Comparison of ENCODE assay signal across 1 cellular context in the genomic region with DNA sequence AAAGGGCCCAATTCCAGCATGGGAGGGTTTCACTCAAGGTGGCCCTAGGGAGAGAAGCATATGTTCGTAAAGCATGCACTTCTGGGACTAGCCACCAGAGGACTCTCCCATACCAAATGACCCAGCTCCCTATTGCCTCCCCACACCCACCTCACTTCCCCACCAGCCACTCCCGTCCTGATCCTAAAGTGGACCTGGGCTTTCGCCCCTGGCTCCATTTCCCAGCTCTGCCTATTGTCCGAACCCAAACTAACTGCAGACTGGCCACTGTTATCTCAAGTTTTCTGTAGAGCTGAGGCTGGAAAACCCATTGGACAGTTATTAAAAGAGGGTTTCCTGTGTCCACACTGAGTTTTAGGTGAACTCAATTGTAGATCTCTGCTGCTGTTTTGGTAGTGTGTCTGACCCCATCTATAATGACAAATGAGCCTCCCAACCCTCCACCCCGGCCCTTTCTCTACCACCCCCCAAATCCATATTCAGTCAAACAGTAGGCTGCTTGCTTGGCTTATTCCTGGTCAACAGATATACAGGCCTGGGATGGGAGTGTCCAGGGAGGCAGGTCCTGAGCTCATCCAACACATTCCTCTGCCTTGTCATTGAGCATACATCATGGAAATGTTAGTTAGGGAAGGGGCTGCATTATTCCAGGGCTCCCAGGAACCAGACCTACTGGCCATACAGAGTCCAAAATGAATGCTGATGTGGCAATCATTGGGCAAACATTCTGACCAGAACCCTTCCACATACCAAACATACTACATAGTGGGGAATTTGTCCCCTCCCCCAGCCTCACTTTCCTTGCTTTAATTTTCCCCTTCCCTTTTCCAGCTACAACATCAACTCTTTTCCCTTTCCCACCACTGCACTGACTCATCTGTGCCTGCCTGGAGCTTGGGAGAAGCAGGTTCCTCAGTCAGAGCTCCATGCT.
TF ChIP-seq lines count a peak whose summit lies in the region.

No MANE protein-coding gene starts in this region.

TF ChIP-seq in HepG2, 621 proteins besides CTCF, POLR2A, EP300 and RAD21 (continued from another document and continues in another):
- TF ChIP-seq, protein P1, sequence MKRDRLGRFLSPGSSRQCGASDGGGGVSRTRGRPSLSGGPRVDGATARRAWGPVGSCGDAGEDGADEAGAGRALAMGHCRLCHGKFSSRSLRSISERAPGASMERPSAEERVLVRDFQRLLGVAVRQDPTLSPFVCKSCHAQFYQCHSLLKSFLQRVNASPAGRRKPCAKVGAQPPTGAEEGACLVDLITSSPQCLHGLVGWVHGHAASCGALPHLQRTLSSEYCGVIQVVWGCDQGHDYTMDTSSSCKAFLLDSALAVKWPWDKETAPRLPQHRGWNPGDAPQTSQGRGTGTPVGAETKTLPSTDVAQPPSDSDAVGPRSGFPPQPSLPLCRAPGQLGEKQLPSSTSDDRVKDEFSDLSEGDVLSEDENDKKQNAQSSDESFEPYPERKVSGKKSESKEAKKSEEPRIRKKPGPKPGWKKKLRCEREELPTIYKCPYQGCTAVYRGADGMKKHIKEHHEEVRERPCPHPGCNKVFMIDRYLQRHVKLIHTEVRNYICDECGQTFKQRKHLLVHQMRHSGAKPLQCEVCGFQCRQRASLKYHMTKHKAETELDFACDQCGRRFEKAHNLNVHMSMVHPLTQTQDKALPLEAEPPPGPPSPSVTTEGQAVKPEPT (CRISPR knock-in tag; IDR thresholded peaks at IDR 0.05; ENCODE audit: low read depth): no peak
- TF ChIP-seq NR2F6 (IDR thresholded peaks at IDR 0.05) (no peak), NR2F6 (CRISPR knock-in tag; IDR thresholded peaks at IDR 0.05) (peak; percentile 14; the same call in 1 of the 2 replicates), HCFC1 (IDR thresholded peaks at IDR 0.05; ENCODE audit: low read depth, low read length) (no peak), ZNF431 (CRISPR knock-in tag; IDR thresholded peaks at IDR 0.05; ENCODE audit: borderline replicate concordance, low read depth) (no peak), YY1 (IDR thresholded peaks at IDR 0.05; ENCODE audit: insufficient read depth, insufficient replicate concordance, low read depth, low read length) (no peak), SMAD9 (CRISPR knock-in tag; IDR thresholded peaks at IDR 0.05) (no peak), IRF2 (CRISPR knock-in tag; IDR thresholded peaks at IDR 0.05) (peak; percentile 38; the same call in 1 of the 2 replicates), ZNF337 (CRISPR knock-in tag; IDR thresholded peaks at IDR 0.05; ENCODE audit: borderline replicate concordance, low read depth) (no peak), SETDB1 (CRISPR knock-in tag; IDR thresholded peaks at IDR 0.05; ENCODE audit: borderline replicate concordance) (no peak), ZNF703 (CRISPR knock-in tag; IDR thresholded peaks at IDR 0.05; ENCODE audit: borderline replicate concordance) (no peak), FOXK2 (IDR thresholded peaks at IDR 0.05) (no peak), ZNF678 (CRISPR knock-in tag; IDR thresholded peaks at IDR 0.05) (no peak), ZNF660 (CRISPR knock-in tag; IDR thresholded peaks at IDR 0.05; ENCODE audit: borderline replicate concordance, low read depth) (no peak), ZNF878 (CRISPR knock-in tag; IDR thresholded peaks at IDR 0.05) (no peak), ZNF75D (CRISPR knock-in tag; IDR thresholded peaks at IDR 0.05; ENCODE audit: borderline replicate concordance) (no peak), GATA4 (IDR thresholded peaks at IDR 0.05; ENCODE audit: borderline replicate concordance, low read depth) (no peak), ZNF749 (CRISPR knock-in tag; IDR thresholded peaks at IDR 0.05; ENCODE audit: borderline replicate concordance) (no peak), JUN (CRISPR knock-in tag; IDR thresholded peaks at IDR 0.05) (no peak), HNF4A (CRISPR knock-in tag; IDR thresholded peaks at IDR 0.05) (peak; percentile 58), ZNF670 (CRISPR knock-in tag; IDR thresholded peaks at IDR 0.05; ENCODE audit: borderline replicate concordance) (no peak), MTA3 (CRISPR knock-in tag; IDR thresholded peaks at IDR 0.05) (no peak), ZNF451 (CRISPR knock-in tag; IDR thresholded peaks at IDR 0.05) (no peak), ZNF776 (CRISPR knock-in tag; IDR thresholded peaks at IDR 0.05) (no peak), SATB2 (CRISPR knock-in tag; IDR thresholded peaks at IDR 0.05) (no peak), ARNTL (CRISPR knock-in tag; IDR thresholded peaks at IDR 0.05) (no peak), MZF1 (CRISPR knock-in tag; IDR thresholded peaks at IDR 0.05; ENCODE audit: borderline replicate concordance) (no peak), ONECUT2 (CRISPR knock-in tag; IDR thresholded peaks at IDR 0.05) (no peak), ZNF746 (CRISPR knock-in tag; IDR thresholded peaks at IDR 0.05) (peak; percentile 73; the same call in 1 of the 2 replicates), ZKSCAN5 (CRISPR knock-in tag; IDR thresholded peaks at IDR 0.05) (no peak), SP2 (CRISPR knock-in tag; IDR thresholded peaks at IDR 0.05) (no peak), DNMT3B (CRISPR knock-in tag; conservative IDR thresholded peaks at IDR 0.05) (no peak)
- TF ChIP-seq, protein P2, sequence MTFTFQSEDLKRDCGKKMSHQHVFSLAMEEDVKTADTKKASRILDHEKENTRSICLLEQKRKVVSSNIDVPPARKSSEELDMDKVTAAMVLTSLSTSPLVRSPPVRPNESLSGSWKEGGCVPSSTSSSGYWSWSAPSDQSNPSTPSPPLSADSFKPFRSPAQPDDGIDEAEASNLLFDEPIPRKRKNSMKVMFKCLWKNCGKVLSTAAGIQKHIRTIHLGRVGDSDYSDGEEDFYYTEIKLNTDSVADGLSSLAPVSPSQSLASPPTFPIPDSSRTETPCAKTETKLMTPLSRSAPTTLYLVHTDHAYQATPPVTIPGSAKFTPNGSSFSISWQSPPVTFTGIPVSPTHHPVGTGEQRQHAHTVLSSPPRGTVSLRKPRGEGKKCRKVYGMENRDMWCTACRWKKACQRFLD (CRISPR knock-in tag; IDR thresholded peaks at IDR 0.05; ENCODE audit: borderline replicate concordance): no peak
- TF ChIP-seq, protein P3, sequence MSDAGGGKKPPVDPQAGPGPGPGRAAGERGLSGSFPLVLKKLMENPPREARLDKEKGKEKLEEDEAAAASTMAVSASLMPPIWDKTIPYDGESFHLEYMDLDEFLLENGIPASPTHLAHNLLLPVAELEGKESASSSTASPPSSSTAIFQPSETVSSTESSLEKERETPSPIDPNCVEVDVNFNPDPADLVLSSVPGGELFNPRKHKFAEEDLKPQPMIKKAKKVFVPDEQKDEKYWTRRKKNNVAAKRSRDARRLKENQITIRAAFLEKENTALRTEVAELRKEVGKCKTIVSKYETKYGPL (CRISPR knock-in tag; IDR thresholded peaks at IDR 0.05): no peak
- TF ChIP-seq, protein P4, sequence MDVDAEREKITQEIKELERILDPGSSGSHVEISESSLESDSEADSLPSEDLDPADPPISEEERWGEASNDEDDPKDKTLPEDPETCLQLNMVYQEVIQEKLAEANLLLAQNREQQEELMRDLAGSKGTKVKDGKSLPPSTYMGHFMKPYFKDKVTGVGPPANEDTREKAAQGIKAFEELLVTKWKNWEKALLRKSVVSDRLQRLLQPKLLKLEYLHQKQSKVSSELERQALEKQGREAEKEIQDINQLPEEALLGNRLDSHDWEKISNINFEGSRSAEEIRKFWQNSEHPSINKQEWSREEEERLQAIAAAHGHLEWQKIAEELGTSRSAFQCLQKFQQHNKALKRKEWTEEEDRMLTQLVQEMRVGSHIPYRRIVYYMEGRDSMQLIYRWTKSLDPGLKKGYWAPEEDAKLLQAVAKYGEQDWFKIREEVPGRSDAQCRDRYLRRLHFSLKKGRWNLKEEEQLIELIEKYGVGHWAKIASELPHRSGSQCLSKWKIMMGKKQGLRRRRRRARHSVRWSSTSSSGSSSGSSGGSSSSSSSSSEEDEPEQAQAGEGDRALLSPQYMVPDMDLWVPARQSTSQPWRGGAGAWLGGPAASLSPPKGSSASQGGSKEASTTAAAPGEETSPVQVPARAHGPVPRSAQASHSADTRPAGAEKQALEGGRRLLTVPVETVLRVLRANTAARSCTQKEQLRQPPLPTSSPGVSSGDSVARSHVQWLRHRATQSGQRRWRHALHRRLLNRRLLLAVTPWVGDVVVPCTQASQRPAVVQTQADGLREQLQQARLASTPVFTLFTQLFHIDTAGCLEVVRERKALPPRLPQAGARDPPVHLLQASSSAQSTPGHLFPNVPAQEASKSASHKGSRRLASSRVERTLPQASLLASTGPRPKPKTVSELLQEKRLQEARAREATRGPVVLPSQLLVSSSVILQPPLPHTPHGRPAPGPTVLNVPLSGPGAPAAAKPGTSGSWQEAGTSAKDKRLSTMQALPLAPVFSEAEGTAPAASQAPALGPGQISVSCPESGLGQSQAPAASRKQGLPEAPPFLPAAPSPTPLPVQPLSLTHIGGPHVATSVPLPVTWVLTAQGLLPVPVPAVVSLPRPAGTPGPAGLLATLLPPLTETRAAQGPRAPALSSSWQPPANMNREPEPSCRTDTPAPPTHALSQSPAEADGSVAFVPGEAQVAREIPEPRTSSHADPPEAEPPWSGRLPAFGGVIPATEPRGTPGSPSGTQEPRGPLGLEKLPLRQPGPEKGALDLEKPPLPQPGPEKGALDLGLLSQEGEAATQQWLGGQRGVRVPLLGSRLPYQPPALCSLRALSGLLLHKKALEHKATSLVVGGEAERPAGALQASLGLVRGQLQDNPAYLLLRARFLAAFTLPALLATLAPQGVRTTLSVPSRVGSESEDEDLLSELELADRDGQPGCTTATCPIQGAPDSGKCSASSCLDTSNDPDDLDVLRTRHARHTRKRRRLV (CRISPR knock-in tag; IDR thresholded peaks at IDR 0.05): no peak
- TF ChIP-seq, protein P5, sequence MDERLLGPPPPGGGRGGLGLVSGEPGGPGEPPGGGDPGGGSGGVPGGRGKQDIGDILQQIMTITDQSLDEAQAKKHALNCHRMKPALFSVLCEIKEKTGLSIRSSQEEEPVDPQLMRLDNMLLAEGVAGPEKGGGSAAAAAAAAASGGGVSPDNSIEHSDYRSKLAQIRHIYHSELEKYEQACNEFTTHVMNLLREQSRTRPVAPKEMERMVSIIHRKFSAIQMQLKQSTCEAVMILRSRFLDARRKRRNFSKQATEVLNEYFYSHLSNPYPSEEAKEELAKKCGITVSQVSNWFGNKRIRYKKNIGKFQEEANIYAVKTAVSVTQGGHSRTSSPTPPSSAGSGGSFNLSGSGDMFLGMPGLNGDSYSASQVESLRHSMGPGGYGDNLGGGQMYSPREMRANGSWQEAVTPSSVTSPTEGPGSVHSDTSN (CRISPR knock-in tag; IDR thresholded peaks at IDR 0.05): no peak
- TF ChIP-seq, protein P6, sequence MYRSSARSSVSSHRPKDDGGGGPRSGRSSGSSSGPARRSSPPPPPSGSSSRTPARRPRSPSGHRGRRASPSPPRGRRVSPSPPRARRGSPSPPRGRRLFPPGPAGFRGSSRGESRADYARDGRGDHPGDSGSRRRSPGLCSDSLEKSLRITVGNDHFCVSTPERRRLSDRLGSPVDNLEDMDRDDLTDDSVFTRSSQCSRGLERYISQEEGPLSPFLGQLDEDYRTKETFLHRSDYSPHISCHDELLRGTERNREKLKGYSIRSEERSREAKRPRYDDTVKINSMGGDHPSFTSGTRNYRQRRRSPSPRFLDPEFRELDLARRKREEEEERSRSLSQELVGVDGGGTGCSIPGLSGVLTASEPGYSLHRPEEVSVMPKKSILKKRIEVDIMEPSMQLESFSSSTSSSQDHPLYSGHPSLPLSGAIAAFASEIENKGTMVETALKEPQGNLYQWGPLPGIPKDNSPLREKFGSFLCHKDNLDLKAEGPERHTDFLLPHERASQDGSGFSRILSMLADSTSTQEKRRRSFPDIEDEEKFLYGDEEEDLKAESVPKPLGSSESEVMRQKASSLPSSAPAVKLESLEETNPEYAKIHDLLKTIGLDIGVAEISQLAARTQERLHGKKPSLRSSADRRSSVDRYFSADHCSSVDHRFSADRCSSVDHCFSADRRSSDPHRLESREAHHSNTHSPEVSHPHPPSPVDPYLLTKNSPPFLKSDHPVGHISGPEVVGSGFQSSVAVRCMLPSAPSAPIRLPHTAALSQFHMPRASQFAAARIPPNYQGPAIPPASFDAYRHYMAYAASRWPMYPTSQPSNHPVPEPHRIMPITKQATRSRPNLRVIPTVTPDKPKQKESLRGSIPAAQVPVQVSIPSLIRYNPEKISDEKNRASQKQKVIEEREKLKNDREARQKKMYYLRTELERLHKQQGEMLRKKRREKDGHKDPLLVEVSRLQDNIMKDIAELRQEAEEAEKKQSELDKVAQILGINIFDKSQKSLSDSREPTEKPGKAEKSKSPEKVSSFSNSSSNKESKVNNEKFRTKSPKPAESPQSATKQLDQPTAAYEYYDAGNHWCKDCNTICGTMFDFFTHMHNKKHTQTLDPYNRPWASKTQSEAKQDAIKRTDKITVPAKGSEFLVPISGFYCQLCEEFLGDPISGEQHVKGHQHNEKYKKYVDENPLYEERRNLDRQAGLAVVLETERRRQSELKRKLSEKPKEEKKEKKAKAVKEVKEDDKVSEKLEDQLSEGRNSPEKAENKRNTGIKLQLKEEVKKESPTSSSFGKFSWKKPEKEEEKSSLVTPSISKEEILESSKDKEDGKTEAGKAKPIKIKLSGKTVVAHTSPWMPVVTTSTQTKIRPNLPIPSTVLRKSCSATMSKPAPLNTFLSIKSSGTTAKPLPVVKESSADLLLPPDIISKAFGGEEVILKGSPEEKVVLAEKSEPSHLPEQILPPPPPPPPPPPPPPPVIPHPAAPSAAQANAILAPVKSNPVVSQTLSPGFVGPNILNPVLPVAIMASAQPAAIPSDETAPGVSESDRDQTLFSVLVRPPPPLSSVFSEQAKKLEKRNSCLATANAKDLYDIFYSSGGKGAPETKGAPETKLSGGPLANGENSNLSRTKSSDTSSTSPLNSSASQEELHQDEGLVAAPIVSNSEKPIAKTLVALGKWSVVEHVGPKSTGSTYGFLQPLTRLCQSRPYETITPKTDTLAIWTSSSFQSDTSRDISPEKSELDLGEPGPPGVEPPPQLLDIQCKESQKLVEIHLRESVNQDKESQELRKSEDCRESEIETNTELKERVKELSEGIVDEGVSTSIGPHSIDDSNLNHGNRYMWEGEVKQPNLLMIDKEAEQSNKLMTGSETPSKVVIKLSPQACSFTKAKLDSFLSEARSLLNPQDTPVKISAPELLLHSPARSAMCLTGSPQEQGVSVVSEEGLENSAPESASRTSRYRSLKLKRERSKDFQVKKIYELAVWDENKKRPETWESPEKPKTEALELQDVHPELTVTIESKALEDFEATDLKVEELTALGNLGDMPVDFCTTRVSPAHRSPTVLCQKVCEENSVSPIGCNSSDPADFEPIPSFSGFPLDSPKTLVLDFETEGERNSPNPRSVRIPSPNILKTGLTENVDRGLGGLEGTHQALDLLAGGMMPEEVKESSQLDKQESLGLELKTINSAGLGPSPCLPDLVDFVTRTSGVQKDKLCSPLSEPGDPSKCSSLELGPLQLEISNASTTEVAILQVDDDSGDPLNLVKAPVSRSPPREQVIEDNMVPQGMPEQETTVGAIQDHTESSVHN (CRISPR knock-in tag; IDR thresholded peaks at IDR 0.05): no peak
- TF ChIP-seq, protein P7, sequence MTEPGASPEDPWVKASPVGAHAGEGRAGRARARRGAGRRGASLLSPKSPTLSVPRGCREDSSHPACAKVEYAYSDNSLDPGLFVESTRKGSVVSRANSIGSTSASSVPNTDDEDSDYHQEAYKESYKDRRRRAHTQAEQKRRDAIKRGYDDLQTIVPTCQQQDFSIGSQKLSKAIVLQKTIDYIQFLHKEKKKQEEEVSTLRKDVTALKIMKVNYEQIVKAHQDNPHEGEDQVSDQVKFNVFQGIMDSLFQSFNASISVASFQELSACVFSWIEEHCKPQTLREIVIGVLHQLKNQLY (CRISPR knock-in tag; IDR thresholded peaks at IDR 0.05): no peak
- TF ChIP-seq, protein P8, sequence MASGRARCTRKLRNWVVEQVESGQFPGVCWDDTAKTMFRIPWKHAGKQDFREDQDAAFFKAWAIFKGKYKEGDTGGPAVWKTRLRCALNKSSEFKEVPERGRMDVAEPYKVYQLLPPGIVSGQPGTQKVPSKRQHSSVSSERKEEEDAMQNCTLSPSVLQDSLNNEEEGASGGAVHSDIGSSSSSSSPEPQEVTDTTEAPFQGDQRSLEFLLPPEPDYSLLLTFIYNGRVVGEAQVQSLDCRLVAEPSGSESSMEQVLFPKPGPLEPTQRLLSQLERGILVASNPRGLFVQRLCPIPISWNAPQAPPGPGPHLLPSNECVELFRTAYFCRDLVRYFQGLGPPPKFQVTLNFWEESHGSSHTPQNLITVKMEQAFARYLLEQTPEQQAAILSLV (CRISPR knock-in tag; IDR thresholded peaks at IDR 0.05; ENCODE audit: borderline replicate concordance): peak; percentile 29; the same call in 1 of the 2 replicates
